1 cellular context compared by ENCODE assay signal in the genomic region with DNA sequence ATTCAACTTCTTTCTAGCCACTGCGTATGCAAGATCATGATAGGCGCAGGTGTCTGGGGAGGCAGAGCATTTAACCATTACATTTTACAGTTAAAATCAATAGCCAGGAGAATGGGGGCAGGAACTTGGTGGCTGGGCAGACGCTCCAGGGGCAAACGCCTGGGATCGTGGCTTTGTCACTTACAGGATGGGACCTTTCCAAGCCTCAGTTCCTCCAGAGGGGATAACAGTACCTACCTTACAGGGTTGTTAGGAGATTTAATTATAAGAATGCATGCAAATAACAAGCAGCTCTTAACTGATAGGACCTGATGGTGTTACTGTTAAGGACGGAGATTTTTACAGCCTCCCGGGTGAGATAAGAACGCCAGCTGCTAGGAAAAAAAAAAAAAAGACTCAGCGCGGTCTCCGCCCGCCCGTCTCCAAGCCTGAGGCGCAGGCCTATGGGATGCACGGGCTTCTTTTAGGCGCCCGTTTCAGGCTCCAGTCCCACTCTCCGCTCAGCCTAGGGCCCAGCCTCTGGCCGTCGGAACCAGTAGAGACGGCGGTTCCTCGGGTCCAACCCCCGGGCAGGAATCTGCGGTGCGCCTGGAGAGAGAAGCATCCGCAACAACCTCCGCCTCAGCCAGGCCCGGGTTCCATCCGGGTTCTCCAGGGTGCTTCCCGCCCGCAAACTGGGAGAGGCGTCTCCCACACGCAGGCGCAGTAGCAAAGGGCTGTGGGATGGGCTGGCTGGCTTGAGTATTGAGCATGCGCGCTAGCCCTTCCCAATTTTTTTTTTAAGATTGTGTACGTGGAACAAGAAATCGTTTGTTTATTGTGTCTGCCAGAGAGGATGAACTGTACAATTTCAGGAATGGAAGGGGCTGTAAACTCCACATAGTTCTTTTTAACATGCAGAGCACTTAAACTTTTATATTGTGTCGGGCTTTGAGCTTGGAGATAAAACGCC.
TF ChIP-seq lines count a peak whose summit lies in the region.

TSS of gene FAM200C (minus strand) at position 653 of the 952 bp plus-strand sequence. CDS start 4,564 bp downstream, outside the sequence.

TF ChIP-seq in IMR-90, 13 proteins besides CTCF, POLR2A, EP300 and RAD21 (continued from another document):
- TF ChIP-seq ELK1 (IDR thresholded peaks at IDR 0.05; ENCODE audit: borderline replicate concordance, low read depth, low read length): no peak
- TF ChIP-seq FOS (IDR thresholded peaks at IDR 0.05; ENCODE audit: low read depth, low read length): no peak
